Comparison of ENCODE assay signal across 17 cellular contexts in genomic region chr11:69447786-69448185, GRCh38. TPM values are rescaled to one million over a fixed set of nuclear protein-coding genes. Genes with fewer than 3 reads are reported as not detected.
DNase-seq lines count a peak whose midpoint lies in the region.
"Had no signal": no experiment of that assay in that cellular context is flagged by ENCODE, and none has a peak within 500 bp of the region (broad histone marks: within the 10 kb centered on the region; RNA-seq: fewer than 3 reads in every experiment).

No MANE protein-coding gene starts in this region.

- peak; percentile 7 for DNase-seq in NCI-H510A (lab: John Stamatoyannopoulos, UW)
- no peak for DNase-seq in NCI-H510A treated with DMSO at 0.1 percent for 48 hours (lab: John Stamatoyannopoulos, UW)
- peak; percentile 72 for DNase-seq in NCI-H2171 (lab: John Stamatoyannopoulos, UW)
- peak; percentile 38 for DNase-seq in dermis blood vessel endothelial cell
- peak; percentile 74 for DNase-seq in renal cortical epithelial cell (ENCODE audit: low read depth)
- no peak for DNase-seq in T-helper 1 cell
- no peak for DNase-seq in stimulated activated CD4-positive, alpha-beta T cell treated with anti-CD3 and anti-CD28 coated beads, Interleukin-4, amount 100 ng/mL, for 24 hours
- no peak for DNase-seq in activated CD4-positive, alpha-beta memory T cell treated with anti-CD3 and anti-CD28 coated beads, Interleukin-2, amount 10 ng/mL, durations not matched to agents 7 days and 5 days
- DNase-seq: 8988T; activated CD4-positive, alpha-beta T cell treated with anti-CD3 and anti-CD28 coated beads for 36 hours; activated naive CD8-positive, alpha-beta T cell treated with anti-CD3 and anti-CD28 coated beads, Interleukin-2, amount 50 U/mL, for 24 hours; CD4-positive, alpha-beta memory T cell; islet precursor cell; NCI-H1930; NCI-H82; substantia nigra; T-helper 17 cell had no signal

- CTCF ChIA-PET in activated CD4-positive, alpha-beta memory T cell treated with anti-CD3 and anti-CD28 coated beads, Interleukin-2, amount 10 ng/mL, durations not matched to agents 7 days and 5 days (lab: Charles Lee), result no interaction called here

- H3K4me1 Mint-ChIP-seq in activated CD4-positive, alpha-beta memory T cell treated with anti-CD3 and anti-CD28 coated beads, Interleukin-2, amount 10 ng/mL, durations not matched to agents 7 days and 5 days, result peaks cover 7% of the 10 kb centered on the region

- H3K4me3 Mint-ChIP-seq in activated CD4-positive, alpha-beta memory T cell treated with anti-CD3 and anti-CD28 coated beads, Interleukin-2, amount 10 ng/mL, durations not matched to agents 7 days and 5 days, result no peak overlapping the region
- H3K4me3 Mint-ChIP-seq: activated CD4-positive, alpha-beta T cell treated with anti-CD3 and anti-CD28 coated beads for 36 hours; activated naive CD8-positive, alpha-beta T cell treated with anti-CD3 and anti-CD28 coated beads, Interleukin-2, amount 50 U/mL, for 24 hours; CD4-positive, alpha-beta memory T cell; T-helper 17 cell had no signal

- H3K9me3 Mint-ChIP-seq in activated CD4-positive, alpha-beta memory T cell treated with anti-CD3 and anti-CD28 coated beads, Interleukin-2, amount 10 ng/mL, durations not matched to agents 7 days and 5 days, result no peaks in the 10 kb centered on the region
- H3K9me3 Mint-ChIP-seq: activated naive CD8-positive, alpha-beta T cell treated with anti-CD3 and anti-CD28 coated beads, Interleukin-2, amount 50 U/mL, for 24 hours had no signal

- POLR2A ChIA-PET in activated CD4-positive, alpha-beta memory T cell treated with anti-CD3 and anti-CD28 coated beads, Interleukin-2, amount 10 ng/mL, durations not matched to agents 7 days and 5 days (lab: Charles Lee), result no interaction called here

- H3K36me3 Mint-ChIP-seq in activated CD4-positive, alpha-beta memory T cell treated with anti-CD3 and anti-CD28 coated beads, Interleukin-2, amount 10 ng/mL, durations not matched to agents 7 days and 5 days (ENCODE audit: low read depth), result no peaks in the 10 kb centered on the region
- H3K36me3 Mint-ChIP-seq: CD4-positive, alpha-beta memory T cell had no signal

- H3K27ac Mint-ChIP-seq in activated CD4-positive, alpha-beta memory T cell treated with anti-CD3 and anti-CD28 coated beads, Interleukin-2, amount 10 ng/mL, durations not matched to agents 7 days and 5 days, result no peak overlapping the region
- H3K27ac Mint-ChIP-seq: activated CD4-positive, alpha-beta T cell treated with anti-CD3 and anti-CD28 coated beads for 36 hours; activated naive CD8-positive, alpha-beta T cell treated with anti-CD3 and anti-CD28 coated beads, Interleukin-2, amount 50 U/mL, for 24 hours; CD4-positive, alpha-beta memory T cell; T-helper 17 cell had no signal

- H3K27me3 Mint-ChIP-seq in activated CD4-positive, alpha-beta memory T cell treated with anti-CD3 and anti-CD28 coated beads, Interleukin-2, amount 10 ng/mL, durations not matched to agents 7 days and 5 days, result peaks cover 7% of the 10 kb centered on the region

RNA-seq across cellular contexts. Expression of gene LINC01488, which starts 33.7 kb away (rescaled TPM):
- total RNA-seq in dermis blood vessel endothelial cell, result not detected in 2 replicates
- not detected in 2 replicates for total RNA-seq in renal cortical epithelial cell
- not detected for total RNA-seq in activated CD4-positive, alpha-beta memory T cell treated with anti-CD3 and anti-CD28 coated beads, Interleukin-2, amount 10 ng/mL, durations not matched to agents 7 days and 5 days
- total RNA-seq: activated CD4-positive, alpha-beta T cell treated with anti-CD3 and anti-CD28 coated beads for 36 hours; CD4-positive, alpha-beta memory T cell; T-helper 17 cell had no signal

Comparison
In these comparisons a context has a peak if more than half of its experiments do, and no peak if none do; other contexts are left out.
1. DNase-seq: peak in NCI-H510A (single experiment), NCI-H2171 (single experiment), dermis blood vessel endothelial cell (single experiment) and renal cortical epithelial cell (single experiment); none in NCI-H510A treated with DMSO at 0.1 percent for 48 hours (single experiment), T-helper 1 cell (0 of 5), stimulated activated CD4-positive, alpha-beta T cell treated with anti-CD3 and anti-CD28 coated beads, Interleukin-4, amount 100 ng/mL, for 24 hours (single experiment) and activated CD4-positive, alpha-beta memory T cell treated with anti-CD3 and anti-CD28 coated beads, Interleukin-2, amount 10 ng/mL, durations not matched to agents 7 days and 5 days (single experiment).